ENCODE assay signal across 21 cellular contexts in genomic region chr3:20083953-20084352, GRCh38.
"Had no signal": no experiment of that assay in that cellular context is flagged by ENCODE, and none has a peak within 500 bp of the region (broad histone marks: within the 10 kb centered on the region; RNA-seq: fewer than 3 reads in every experiment).

No MANE protein-coding gene starts in this region.

- H3K27ac ChIP-seq: cardiac muscle cell, heart right ventricle, lower lobe of right lung, thoracic aorta, vagina had no signal

- DNase-seq: activated CD4-positive, alpha-beta T cell treated with anti-CD3 and anti-CD28 coated beads, Interleukin-2, amount 50 U/mL, for 1 hour; activated CD8-positive, alpha-beta memory T cell treated with anti-CD3 and anti-CD28 coated beads for 24 hours; activated CD8-positive, alpha-beta memory T cell treated with anti-CD3 and anti-CD28 coated beads, Interleukin-2, amount 50 U/mL, for 4 hours; activated naive CD4-positive, alpha-beta T cell; activated naive CD8-positive, alpha-beta T cell treated with anti-CD3 and anti-CD28 coated beads for 36 hours; activated T-cell treated with anti-CD3 and anti-CD28 coated beads, Interleukin-2, amount 50 U/mL, for 24 hours; heart right ventricle; lower lobe of right lung; nucleus accumbens; small intestine; stimulated activated CD4-positive, alpha-beta T cell treated with anti-CD3 and anti-CD28 coated beads, Interleukin-15, amount 100 ng/mL, for 24 hours; stimulated activated CD4-positive, alpha-beta T cell treated with anti-CD3 and anti-CD28 coated beads, Interleukin-2, amount 100 ng/mL, for 48 hours; stimulated activated naive CD4-positive, alpha-beta T cell treated with Interleukin-2 at 50 U/mL for 16 hours had no signal

- H3K9me3 Mint-ChIP-seq: type B pancreatic cell had no signal

- H3K27ac Mint-ChIP-seq: activated naive CD8-positive, alpha-beta T cell treated with anti-CD3 and anti-CD28 coated beads for 36 hours; activated T-cell treated with anti-CD3 and anti-CD28 coated beads, Interleukin-2, amount 50 U/mL, for 24 hours; activated T-helper 2 cell treated with anti-CD3 and anti-CD28 coated beads, Interferon-gamma antibody, Interleukin-2, Interleukin-4, amounts not matched to agents 10 μg/mL and 5 μg/mL and 100 μg/mL, durations not matched to agents 14 hours and 24 hours and 36 hours; nephron; type B pancreatic cell had no signal

- H3K4me3 Mint-ChIP-seq: activated naive CD8-positive, alpha-beta T cell treated with anti-CD3 and anti-CD28 coated beads for 36 hours; activated T-cell treated with anti-CD3 and anti-CD28 coated beads, Interleukin-2, amount 50 U/mL, for 24 hours; nephron; type B pancreatic cell had no signal

- ATAC-seq: activated CD4-positive, CD25-positive, alpha-beta regulatory T cell treated with anti-CD3 and anti-CD28 coated beads, Interleukin-2, amount 50 U/mL, for 24 hours; heart right ventricle; lower lobe of right lung; sciatic nerve had no signal

- H3K27me3 ChIP-seq: cardiac muscle cell, heart right ventricle, vagina had no signal

- H3K9me3 ChIP-seq: lower lobe of right lung, thoracic aorta, vagina had no signal

- H3K4me3 ChIP-seq: cardiac muscle cell, heart right ventricle, lower lobe of right lung, thoracic aorta, vagina had no signal

- H3K27me3 Mint-ChIP-seq: activated naive CD8-positive, alpha-beta T cell treated with anti-CD3 and anti-CD28 coated beads for 36 hours; activated T-cell treated with anti-CD3 and anti-CD28 coated beads, Interleukin-2, amount 50 U/mL, for 24 hours; type B pancreatic cell had no signal

- H3K36me3 ChIP-seq: cardiac muscle cell, thoracic aorta, vagina had no signal
